Comparison of ENCODE assay signal across 27 cellular contexts in genomic region chr3:149955449-149955848, GRCh38. TPM values are rescaled to one million over a fixed set of nuclear protein-coding genes. Genes with fewer than 3 reads are reported as not detected.
DNase-seq lines count a peak whose midpoint lies in the region; ATAC-seq and TF ChIP-seq lines count a peak whose summit lies in the region.
"Had no signal": no experiment of that assay in that cellular context is flagged by ENCODE, and none has a peak within 500 bp of the region (broad histone marks: within the 10 kb centered on the region; RNA-seq: fewer than 3 reads in every experiment).

No MANE protein-coding gene starts in this region.

- H3K36me3 Mint-ChIP-seq in nephron progenitor cell (ENCODE audit: low read depth) = peaks cover 65% of the 10 kb centered on the region

- H3K4me2 ChIP-seq in GM23248 (ENCODE audit: unreplicated experiment) = no peak overlapping the region
- H3K4me2 ChIP-seq: neural progenitor cell had no signal

- intact Hi-C loops in dorsolateral prefrontal cortex (cut with DNase I) = no loop called here

- in situ Hi-C loops in GM23248 (cut with MboI) (loop anchor here (10.0 kb wide), 1 partner anchor 549 kb away; no protein-coding TSS in a partner anchor), SK-MEL-5 (cut with HindIII; ENCODE audit: low pct_unique_long_range_greater_than_20kb, low sequenced_read_pairs) (no loop called here)

- H3K9ac ChIP-seq in GM23248 = no peak overlapping the region
- H3K9ac ChIP-seq: neural progenitor cell had no signal

- peaks cover 13% of the 10 kb centered on the region; the same call in 1 of the 2 replicates for H3F3A ChIP-seq in GM23248 (ENCODE audit: insufficient read depth)

- peaks cover 17% of the 10 kb centered on the region; the same call in 1 of the 2 replicates for H3K36me3 ChIP-seq in GM23248 (ENCODE audit: low read depth)

- no peak overlapping the region for H3K4me3 Mint-ChIP-seq in nephron progenitor cell
- H3K4me3 Mint-ChIP-seq: activated CD4-positive, alpha-beta memory T cell treated with anti-CD3 and anti-CD28 coated beads for 36 hours; endodermal cell; IgD-negative memory B cell; neural progenitor cell had no signal

- H3K9me3 ChIP-seq in GM23248 (ENCODE audit: low read depth) = no peaks in the 10 kb centered on the region
- H3K9me3 ChIP-seq: lower lobe of right lung, MG63 had no signal

- H3K27ac Mint-ChIP-seq in nephron progenitor cell = peak overlapping the region; percentile 93
- H3K27ac Mint-ChIP-seq: activated CD4-positive, alpha-beta memory T cell treated with anti-CD3 and anti-CD28 coated beads for 36 hours; endodermal cell; progenitor cell of endocrine pancreas had no signal

- no peak overlapping the region for H2AFZ ChIP-seq in GM23248
- H2AFZ ChIP-seq: neural progenitor cell had no signal

- H3K27me3 ChIP-seq in GM23248 (replicated peaks; ENCODE audit: insufficient read depth) (no peaks in the 10 kb centered on the region), dorsolateral prefrontal cortex (no peaks in the 10 kb centered on the region)
- H3K27me3 ChIP-seq: brain microvascular endothelial cell, MG63, neural progenitor cell had no signal

- peaks cover 26% of the 10 kb centered on the region for H3K4me1 ChIP-seq in GM23248 (ENCODE audit: insufficient read depth)
- H3K4me1 ChIP-seq: neural progenitor cell had no signal

- no peaks in the 10 kb centered on the region for H3K4me1 Mint-ChIP-seq in nephron progenitor cell
- H3K4me1 Mint-ChIP-seq: neural progenitor cell had no signal

- TF ChIP-seq CTCF in dorsolateral prefrontal cortex (IDR thresholded peaks at IDR 0.05 in 54 of 56, conservative IDR thresholded peaks at IDR 0.05 in 2 of 56; ENCODE audit: low read depth in 1 of 56, partially characterized antibody in 56 of 56) = peak in 3 of 56 donors; percentile 15 to 34 (median 20)
- no peak for TF ChIP-seq CTCF in nephron progenitor cell (IDR thresholded peaks at IDR 0.05)

- peaks cover 85% of the 10 kb centered on the region for H3K79me2 ChIP-seq in GM23248 (ENCODE audit: insufficient read depth)

- H3K4me3 ChIP-seq in GM23248 (no peak overlapping the region), dorsolateral prefrontal cortex (peak overlapping the region in 1 of 59 donors; percentile 11)
- H3K4me3 ChIP-seq: coronary artery, lower lobe of right lung, MG63, neural progenitor cell had no signal

- H3K27ac ChIP-seq in GM23248 = peak overlapping the region; percentile 20
- H3K27ac ChIP-seq in dorsolateral prefrontal cortex = peak overlapping the region in 52 of 59 donors; percentile 4 to 83 (median 60)
- H3K27ac ChIP-seq: brain microvascular endothelial cell, coronary artery, lower lobe of right lung, neural progenitor cell had no signal

- ATAC-seq in GM21367 (IDR thresholded peaks at IDR 0.05; ENCODE audit: unreplicated experiment) (no peak), HG02588 (IDR thresholded peaks at IDR 0.05; ENCODE audit: unreplicated experiment) (no peak)
- ATAC-seq: lower lobe of right lung, sciatic nerve had no signal

- no peaks in the 10 kb centered on the region for H4K20me1 ChIP-seq in GM23248 (ENCODE audit: insufficient read depth)

- no peaks in the 10 kb centered on the region for H3K27me3 Mint-ChIP-seq in nephron progenitor cell (ENCODE audit: low read depth, poor library complexity)
- H3K27me3 Mint-ChIP-seq: activated CD4-positive, alpha-beta memory T cell treated with anti-CD3 and anti-CD28 coated beads for 36 hours; IgD-negative memory B cell; progenitor cell of endocrine pancreas had no signal

- H3K9me2 ChIP-seq in GM23248 (ENCODE audit: insufficient read depth) = no peaks in the 10 kb centered on the region

- DNase-seq in GM23248 (peak; percentile 63), SK-MEL-5 (ENCODE audit: low read depth, low spot score) (peak; percentile 58), dorsolateral prefrontal cortex (no peak), nephron progenitor cell (no peak), GF-D8 (lab: John Stamatoyannopoulos, UW) (no peak)
- no peak for DNase-seq in activated CD8-positive, alpha-beta memory T cell treated with anti-CD3 and anti-CD28 coated beads for 24 hours
- DNase-seq: activated CD4-positive, alpha-beta memory T cell treated with anti-CD3 and anti-CD28 coated beads for 36 hours; activated CD4-positive, CD25-positive, alpha-beta regulatory T cell; activated gamma-delta T cell; brain microvascular endothelial cell; endodermal cell; kidney; lower lobe of right lung; MG63; NCI-H146; NCI-H2171; NCI-H510A treated with DMSO at 0.1 percent for 48 hours; SHP77; stimulated activated CD8-positive, alpha-beta memory T cell treated with anti-CD3 and anti-CD28 coated beads, Interleukin-4, amount 100 ng/mL, for 48 hours; trophoblast cell had no signal

- peaks cover 11% of the 10 kb centered on the region for H3K9me3 Mint-ChIP-seq in nephron progenitor cell
- H3K9me3 Mint-ChIP-seq: activated CD4-positive, alpha-beta memory T cell treated with anti-CD3 and anti-CD28 coated beads for 36 hours; IgD-negative memory B cell had no signal

- WGBS in GM23248 (ENCODE audit: low coverage in 1 of 2, low lambda C conversion rate in 2 of 2, missing lambda C conversion rate in 2 of 2), 2 experiments = 40 to 58% methylated on average over 2 of the region's 2 CpGs

RNA-seq across cellular contexts. Expression of gene PFN2, which starts 15.2 kb away (rescaled TPM):
- 174 and 224 TPM in 2 replicates for total RNA-seq in GM23248 (2014; rRNA removed; shearing (Covaris generic))
- 246 and 253 TPM in 2 replicates for polyA plus RNA-seq in GM23248 (2016; fragmentation: Nextera tagmentation; extraction: Ambion mirVana)
- total RNA-seq in SK-MEL-5 (2014; rRNA removed; shearing (Covaris generic)) = 127 and 128 TPM in 2 replicates
- 177 and 195 TPM in 2 replicates for polyA plus RNA-seq in SK-MEL-5 (2015; cell fraction: cytosol; rRNA removed)
- polyA plus RNA-seq in SK-MEL-5 (2015; cell fraction: nucleus; rRNA removed) = 199 and 212 TPM in 2 replicates
- 100 to 1,000 TPM; 146 to 548 (median 357) TPM for total RNA-seq in dorsolateral prefrontal cortex

Comparison
In these comparisons a context has a peak if more than half of its experiments do, and no peak if none do; other contexts are left out.
1. DNase-seq: peak in GM23248 (single experiment) and SK-MEL-5 (single experiment); none in dorsolateral prefrontal cortex (0 of 10), nephron progenitor cell (single experiment), GF-D8 (single experiment) and activated CD8-positive, alpha-beta memory T cell treated with anti-CD3 and anti-CD28 coated beads for 24 hours (single experiment).